8 cellular contexts compared by ENCODE assay signal in the genomic region with DNA sequence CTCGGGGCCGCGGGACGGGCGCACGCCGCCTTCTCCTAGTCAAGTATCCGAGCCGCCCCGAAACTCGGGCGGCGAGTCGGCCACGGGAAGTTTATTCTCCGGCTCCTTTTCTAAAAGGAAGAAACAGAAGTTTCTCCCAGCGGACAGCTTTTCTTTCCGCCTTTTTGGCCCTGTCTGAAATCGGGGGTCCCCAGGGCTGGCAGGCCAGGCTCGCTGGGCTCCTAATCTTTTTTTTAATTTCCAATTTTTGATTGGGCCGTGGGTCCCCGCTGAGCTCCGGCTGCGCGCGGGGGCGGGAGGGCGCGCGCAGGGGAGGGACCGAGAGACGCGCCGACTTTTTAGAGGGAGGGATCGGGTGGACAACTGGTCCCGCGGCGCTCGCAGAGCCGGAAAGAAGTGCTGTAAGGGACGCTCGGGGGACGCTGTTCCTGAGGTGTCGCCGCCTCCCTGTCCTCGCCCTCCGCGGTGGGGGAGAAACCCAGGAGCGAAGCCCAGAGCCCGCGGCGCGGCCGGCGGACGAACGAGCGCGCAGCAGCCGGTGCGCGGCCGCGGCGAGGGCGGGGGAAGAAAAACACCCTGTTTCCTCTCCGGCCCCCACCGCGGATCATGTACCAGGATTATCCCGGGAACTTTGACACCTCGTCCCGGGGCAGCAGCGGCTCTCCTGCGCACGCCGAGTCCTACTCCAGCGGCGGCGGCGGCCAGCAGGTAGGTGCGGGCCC. TPM values are rescaled to one million over a fixed set of nuclear protein-coding genes. Genes with fewer than 3 reads are reported as not detected.
DNase-seq lines count a peak whose midpoint lies in the region; ATAC-seq, FAIRE-seq and TF ChIP-seq lines count a peak whose summit lies in the region.

No MANE protein-coding gene starts in this region.

- TF ChIP-seq CTCF in MM.1S (IDR thresholded peaks at IDR 0.05; ENCODE audit: low read length) (no peak), H1 (IDR thresholded peaks at IDR 0.05; ENCODE audit: control extremely low read depth in 1 of 3, insufficient read depth in 1 of 3, low read depth in 1 of 3, low read length in 3 of 3) (0 out of 4 replicates have a peak, but pooled peaks of 1 of the 3 experiments have one; percentile 2), mesothelial cell of epicardium (IDR thresholded peaks at IDR 0.05; ENCODE audit: unreplicated experiment) (no peak)

- H2AFZ ChIP-seq in MM.1S (ENCODE audit: low read length) (peak overlapping the region; percentile 47), H1 (ENCODE audit: low read length) (no peak overlapping the region)

- peaks cover 27% of the 10 kb centered on the region for H3K4me1 Mint-ChIP-seq in activated CD8-positive, alpha-beta T cell treated with anti-CD3 and anti-CD28 coated beads, Interleukin-2, amount 10 ng/mL, durations not matched to agents 7 days and 5 days (ENCODE audit: low read depth)
- peaks cover 35% of the 10 kb centered on the region for H3K4me1 Mint-ChIP-seq in mesothelial cell of epicardium
- H3K4me1 Mint-ChIP-seq in stimulated activated naive CD8-positive, alpha-beta T cell treated with anti-CD3 and anti-CD28 coated beads, Interleukin-15, amount 100 ng/mL, for 72 hours = peaks cover 25% of the 10 kb centered on the region

- no peaks in the 10 kb centered on the region for H3K79me1 ChIP-seq in H1 (ENCODE audit: low read depth, low read length)

- H3K4me3 Mint-ChIP-seq in activated CD8-positive, alpha-beta T cell treated with anti-CD3 and anti-CD28 coated beads, Interleukin-2, amount 10 ng/mL, durations not matched to agents 7 days and 5 days = no peak overlapping the region
- no peak overlapping the region for H3K4me3 Mint-ChIP-seq in mesothelial cell of epicardium
- H3K4me3 Mint-ChIP-seq in stimulated activated naive CD8-positive, alpha-beta T cell treated with anti-CD3 and anti-CD28 coated beads, Interleukin-15, amount 100 ng/mL, for 72 hours = no peak overlapping the region

- POLR2A ChIA-PET in activated CD8-positive, alpha-beta T cell treated with anti-CD3 and anti-CD28 coated beads, Interleukin-2, amount 10 ng/mL, durations not matched to agents 7 days and 5 days (lab: Charles Lee) = interaction anchor here (0.6 to 2.1 kb wide), 13 partner anchors 10 to 503 kb away, joined by 3 to 31 read pairs (median 3); a partner anchor contains a TSS
- POLR2A ChIA-PET in H1 (lab: Charles Lee; ENCODE audit: partially characterized antibody) = interaction anchor here (0.7 to 4.2 kb wide), 9 partner anchors 9 to 657 kb away, joined by 3 to 17 read pairs (median 3); no protein-coding TSS in a partner anchor

- H3K9me3 ChIP-seq in MM.1S (replicated peaks; ENCODE audit: insufficient read depth, low read length) = no peaks in the 10 kb centered on the region
- H3K9me3 ChIP-seq in H1 (ENCODE audit: insufficient read depth in 2 of 2, low read depth in 1 of 2, low read length in 1 of 2) = no peaks in the 10 kb centered on the region

- H3K9me2 ChIP-seq in MM.1S (replicated peaks; ENCODE audit: insufficient read depth, low read length) = no peaks in the 10 kb centered on the region

- no peak overlapping the region for H2BK120ac ChIP-seq in H1 (replicated peaks; ENCODE audit: low read depth, low read length)

- H3K36me3 ChIP-seq in MM.1S (replicated peaks; ENCODE audit: insufficient read depth, low read length) (no peaks in the 10 kb centered on the region), H1 (ENCODE audit: control insufficient read depth in 2 of 4, insufficient read depth in 4 of 4, low read length in 3 of 4) (no peaks in the 10 kb centered on the region)

- ATAC-seq in activated CD8-positive, alpha-beta T cell treated with anti-CD3 and anti-CD28 coated beads, Interleukin-2, amount 10 ng/mL, durations not matched to agents 7 days and 5 days = peak; percentile 3
- ATAC-seq in stimulated activated naive CD8-positive, alpha-beta T cell treated with anti-CD3 and anti-CD28 coated beads, Interleukin-15, amount 100 ng/mL, for 72 hours = no peak
- ATAC-seq in HG03521 (IDR thresholded peaks at IDR 0.05; ENCODE audit: unreplicated experiment) = no peak

- no peak for TF ChIP-seq RAD21 in H1 (IDR thresholded peaks at IDR 0.05 in 1 of 2, conservative IDR thresholded peaks at IDR 0.05 in 1 of 2; ENCODE audit: low read depth in 2 of 2, low read length in 2 of 2)

- no peak for TF ChIP-seq EP300 in H1 (IDR thresholded peaks at IDR 0.05; ENCODE audit: borderline replicate concordance in 1 of 2, low read depth in 2 of 2, low read length in 2 of 2)

- 0% methylated on average over 51 of the region's 81 CpGs; no CpG with 5 or more reads in 1 of the 2 experiments for WGBS in H1 (ENCODE audit: extremely low coverage in 1 of 2, insufficient coverage in 1 of 2, insufficient read length in 1 of 2, insufficient replicate concordance in 2 of 2, low coverage in 1 of 2, low lambda C conversion rate in 2 of 2, missing lambda C conversion rate in 1 of 2), 2 experiments

- H3K27me3 ChIP-seq in MM.1S (replicated peaks; ENCODE audit: insufficient read depth, low read length) = no peaks in the 10 kb centered on the region
- peaks cover 18 to 50% (median 39%) of the 10 kb centered on the region in 4 experiments for H3K27me3 ChIP-seq in H1 (replicated peaks in 1 of 4; ENCODE audit: control insufficient read depth in 3 of 4, extremely low read depth in 1 of 4, insufficient read depth in 3 of 4, low read length in 3 of 4)

- H2BK12ac ChIP-seq in H1 (ENCODE audit: low read depth, low read length) = no peak overlapping the region

- H3K4me3 ChIP-seq in MM.1S (ENCODE audit: low read length) (peak overlapping the region; percentile 89), H1 (ENCODE audit: extremely low read depth in 1 of 4, insufficient read depth in 2 of 4, low read depth in 3 of 4, low read length in 4 of 4) (peak overlapping the region; percentile 51 to 94 (median 69))

- peak overlapping the region; percentile 32 for H3K18ac ChIP-seq in H1 (ENCODE audit: extremely low read depth, low read length)

- CTCF ChIA-PET in activated CD8-positive, alpha-beta T cell treated with anti-CD3 and anti-CD28 coated beads, Interleukin-2, amount 10 ng/mL, durations not matched to agents 7 days and 5 days (lab: Charles Lee) = interaction anchor here (1.2 to 4.8 kb wide), 3 partner anchors 15 to 709 kb away, joined by 4 to 16 read pairs (median 4); no protein-coding TSS in a partner anchor
- CTCF ChIA-PET in H1 (lab: Charles Lee; ENCODE audit: partially characterized antibody) = interaction anchor here (0.8 kb wide), 2 partner anchors 25 to 586 kb away, joined by 3 read pairs; no protein-coding TSS in a partner anchor

- H3K4ac ChIP-seq in H1 (replicated peaks; ENCODE audit: insufficient read length, low read depth, low read length) = no peak overlapping the region

- TF ChIP-seq POLR2A in H1 (IDR thresholded peaks at IDR 0.05; ENCODE audit: control extremely low read depth in 1 of 2, low read depth in 2 of 2, low read length in 2 of 2) = no peak

- no peak overlapping the region for H4K5ac ChIP-seq in H1 (ENCODE audit: insufficient read length, low read depth, low read length)

- H2BK15ac ChIP-seq in H1 (ENCODE audit: low read length) = no peak overlapping the region

- H3K36me3 Mint-ChIP-seq in activated CD8-positive, alpha-beta T cell treated with anti-CD3 and anti-CD28 coated beads, Interleukin-2, amount 10 ng/mL, durations not matched to agents 7 days and 5 days (ENCODE audit: low read depth) = peaks cover 17% of the 10 kb centered on the region
- H3K36me3 Mint-ChIP-seq in mesothelial cell of epicardium = no peaks in the 10 kb centered on the region

- DNase-seq in EL = peak; percentile 51
- peak; percentile 50 for DNase-seq in MM.1S
- DNase-seq in activated CD8-positive, alpha-beta T cell treated with anti-CD3 and anti-CD28 coated beads, Interleukin-2, amount 10 ng/mL, durations not matched to agents 7 days and 5 days = peak; percentile 66
- peak in 1 of 2 experiments; percentile 63 for DNase-seq in H1 (ENCODE audit: low read depth in 1 of 2, low spot score in 2 of 2)
- peak in 1 of 2 experiments; percentile 60 for DNase-seq in mesothelial cell of epicardium (ENCODE audit: low spot score in 2 of 2, unreplicated experiment in 2 of 2)
- DNase-seq in stimulated activated naive CD8-positive, alpha-beta T cell treated with anti-CD3 and anti-CD28 coated beads, Interleukin-15, amount 100 ng/mL, for 72 hours = peak; percentile 67 to 70
- DNase-seq in SKM-1 (lab: John Stamatoyannopoulos, UW; ENCODE audit: unreplicated experiment) = no peak

- peaks cover 3% of the 10 kb centered on the region; the same call in 1 of the 2 replicates for H3K4me1 ChIP-seq in MM.1S (ENCODE audit: low read length)
- peaks cover 9 to 19% (median 12%) of the 10 kb centered on the region in 4 experiments for H3K4me1 ChIP-seq in H1 (replicated peaks in 1 of 4; ENCODE audit: control insufficient read depth in 3 of 4, insufficient read depth in 4 of 4, low read length in 3 of 4)

- no peak overlapping the region for H2BK20ac ChIP-seq in H1 (ENCODE audit: low read length)

- no peak overlapping the region for H3K23ac ChIP-seq in H1 (ENCODE audit: insufficient read length)

- no peaks in the 10 kb centered on the region for H3K27me3 Mint-ChIP-seq in activated CD8-positive, alpha-beta T cell treated with anti-CD3 and anti-CD28 coated beads, Interleukin-2, amount 10 ng/mL, durations not matched to agents 7 days and 5 days (ENCODE audit: low read depth)
- peaks cover 1% of the 10 kb centered on the region for H3K27me3 Mint-ChIP-seq in mesothelial cell of epicardium (ENCODE audit: low read depth)
- no peaks in the 10 kb centered on the region for H3K27me3 Mint-ChIP-seq in stimulated activated naive CD8-positive, alpha-beta T cell treated with anti-CD3 and anti-CD28 coated beads, Interleukin-15, amount 100 ng/mL, for 72 hours

- no peak overlapping the region for H4K91ac ChIP-seq in H1 (replicated peaks; ENCODE audit: insufficient read length, low read length)

- H3K56ac ChIP-seq in H1 (replicated peaks; ENCODE audit: insufficient read length, low read depth, low read length) = peak overlapping the region; percentile 40

- H2BK5ac ChIP-seq in H1 (ENCODE audit: low read depth, low read length) = no peak overlapping the region

- no peaks in the 10 kb centered on the region for H3K9me3 Mint-ChIP-seq in activated CD8-positive, alpha-beta T cell treated with anti-CD3 and anti-CD28 coated beads, Interleukin-2, amount 10 ng/mL, durations not matched to agents 7 days and 5 days (ENCODE audit: insufficient read depth)
- H3K9me3 Mint-ChIP-seq in mesothelial cell of epicardium = no peaks in the 10 kb centered on the region
- H3K9me3 Mint-ChIP-seq in stimulated activated naive CD8-positive, alpha-beta T cell treated with anti-CD3 and anti-CD28 coated beads, Interleukin-15, amount 100 ng/mL, for 72 hours = no peaks in the 10 kb centered on the region

- H3K4me2 ChIP-seq in MM.1S (ENCODE audit: low read depth, low read length) (peak overlapping the region; percentile 92; the same call in 1 of the 2 replicates), H1 (ENCODE audit: insufficient read depth in 1 of 2, low read depth in 2 of 2, low read length in 2 of 2) (peak overlapping the region; percentile 72 to 81)

- H3K27ac Mint-ChIP-seq in activated CD8-positive, alpha-beta T cell treated with anti-CD3 and anti-CD28 coated beads, Interleukin-2, amount 10 ng/mL, durations not matched to agents 7 days and 5 days = peak overlapping the region; percentile 96
- H3K27ac Mint-ChIP-seq in mesothelial cell of epicardium = peak overlapping the region; percentile 99
- H3K27ac Mint-ChIP-seq in stimulated activated naive CD8-positive, alpha-beta T cell treated with anti-CD3 and anti-CD28 coated beads, Interleukin-15, amount 100 ng/mL, for 72 hours = peak overlapping the region; percentile 85 to 90

- H4K20me1 ChIP-seq in MM.1S (ENCODE audit: insufficient read depth, low read length) (no peaks in the 10 kb centered on the region), H1 (replicated peaks in 1 of 2; ENCODE audit: control insufficient read depth in 1 of 2, insufficient read depth in 2 of 2, low read length in 2 of 2) (peaks cover 2 to 8% of the 10 kb centered on the region in 2 experiments)

- H4K8ac ChIP-seq in H1 (ENCODE audit: extremely low read depth, insufficient read depth, low read length) = peak overlapping the region; percentile 73

- no peak overlapping the region for H3K14ac ChIP-seq in H1 (ENCODE audit: insufficient read length)

- H2AK5ac ChIP-seq in H1 (ENCODE audit: low read depth, low read length) = no peak overlapping the region

- H3K9ac ChIP-seq in MM.1S (ENCODE audit: low read length) = peak overlapping the region; percentile 97
- H3K9ac ChIP-seq in H1 (replicated peaks in 1 of 4; ENCODE audit: extremely low read depth in 1 of 4, low read depth in 3 of 4, low read length in 3 of 4) = peak overlapping the region in 3 of 4 experiments; percentile 20 to 50 (median 35); a peak in 4 of 7 replicates

- H3K27ac ChIP-seq in MM.1S (ENCODE audit: low read length) = peak overlapping the region; percentile 98
- no peak overlapping the region for H3K27ac ChIP-seq in H1 (ENCODE audit: low read depth, low read length)

- H3F3A ChIP-seq in MM.1S (ENCODE audit: insufficient read depth, low read length) = peaks cover 30% of the 10 kb centered on the region

- no peak for FAIRE-seq in H1 (lab: Jason Lieb, UNC)

- H3K23me2 ChIP-seq in H1 (ENCODE audit: low read depth, low read length) = peaks cover 26% of the 10 kb centered on the region

- H3K79me2 ChIP-seq in MM.1S (ENCODE audit: low read length) (peaks cover 45% of the 10 kb centered on the region), H1 (ENCODE audit: control insufficient read depth in 1 of 2, insufficient read depth in 2 of 2, low read length in 2 of 2) (no peaks in the 10 kb centered on the region)

RNA-seq across cellular contexts. Expression of a gene that starts 0.6 kb away (rescaled TPM):
- total RNA-seq in activated CD8-positive, alpha-beta T cell treated with anti-CD3 and anti-CD28 coated beads, Interleukin-2, amount 10 ng/mL, durations not matched to agents 7 days and 5 days = 10 to 100 TPM; 37.3 to 40.9 TPM
- total RNA-seq in H1 (2021; fragmentation: NEBNext Ultra II Directional; extraction: Animal tissue kit (Norgen Biotek cat#: 25700)) = 4.5 and 5.5 TPM in 2 replicates
- polyA plus RNA-seq in H1 (2011; rRNA removed) = 1.5 TPM in 2 replicates
- polyA plus RNA-seq in H1 (2011; cell fraction: cytosol; rRNA removed) = 1.5 TPM
- polyA plus RNA-seq in H1 (2011; cell fraction: nucleus; rRNA removed) = 2.2 TPM
- 2.6 to 2.8 TPM (median 2.6 TPM) in 4 replicates for polyA plus RNA-seq in H1 (2012, experiment 1 of 2)
- 1.9 TPM for polyA plus RNA-seq in H1 (2012, experiment 2 of 2)
- 0.89 TPM for polyA plus RNA-seq in H1 (2013, experiment 1 of 2)
- polyA plus RNA-seq in H1 (2013, experiment 2 of 2) = 0.90 TPM
- polyA minus RNA-seq in H1 (2011; rRNA and poly(A)+ RNA removed) = 2.7 and 3.0 TPM in 2 replicates
- 2.6 TPM for polyA minus RNA-seq in H1 (2011; cell fraction: cytosol; rRNA and poly(A)+ RNA removed)
- 4.0 TPM for polyA minus RNA-seq in H1 (2011; cell fraction: nucleus; rRNA and poly(A)+ RNA removed)
- 60.3 to 62.3 TPM (median 60.5 TPM) in 3 replicates for total RNA-seq in mesothelial cell of epicardium
